Comparison of ENCODE assay signal across 1 cellular context in genomic region chr19:3698386-3698950, GRCh38.
TF ChIP-seq lines count a peak whose summit lies in the region.

No MANE protein-coding gene starts in this region.

TF ChIP-seq in K562, 482 proteins besides CTCF, POLR2A, EP300 and RAD21:
- TF ChIP-seq NELFE (IDR thresholded peaks at IDR 0.05; ENCODE audit: insufficient read depth, insufficient read length), result no peak
- TF ChIP-seq CHCHD3 (CRISPR knock-in tag; IDR thresholded peaks at IDR 0.05), result no peak
- no peak for TF ChIP-seq KLF6 (CRISPR knock-in tag; IDR thresholded peaks at IDR 0.05; ENCODE audit: borderline replicate concordance)
- TF ChIP-seq RFX1 (IDR thresholded peaks at IDR 0.05), result no peak
- TF ChIP-seq XRCC3 (IDR thresholded peaks at IDR 0.05), result no peak
- no peak for TF ChIP-seq HDGF (IDR thresholded peaks at IDR 0.05)
- no peak for TF ChIP-seq FOSL1 (tag; conservative IDR thresholded peaks at IDR 0.05)
- TF ChIP-seq, protein P1, sequence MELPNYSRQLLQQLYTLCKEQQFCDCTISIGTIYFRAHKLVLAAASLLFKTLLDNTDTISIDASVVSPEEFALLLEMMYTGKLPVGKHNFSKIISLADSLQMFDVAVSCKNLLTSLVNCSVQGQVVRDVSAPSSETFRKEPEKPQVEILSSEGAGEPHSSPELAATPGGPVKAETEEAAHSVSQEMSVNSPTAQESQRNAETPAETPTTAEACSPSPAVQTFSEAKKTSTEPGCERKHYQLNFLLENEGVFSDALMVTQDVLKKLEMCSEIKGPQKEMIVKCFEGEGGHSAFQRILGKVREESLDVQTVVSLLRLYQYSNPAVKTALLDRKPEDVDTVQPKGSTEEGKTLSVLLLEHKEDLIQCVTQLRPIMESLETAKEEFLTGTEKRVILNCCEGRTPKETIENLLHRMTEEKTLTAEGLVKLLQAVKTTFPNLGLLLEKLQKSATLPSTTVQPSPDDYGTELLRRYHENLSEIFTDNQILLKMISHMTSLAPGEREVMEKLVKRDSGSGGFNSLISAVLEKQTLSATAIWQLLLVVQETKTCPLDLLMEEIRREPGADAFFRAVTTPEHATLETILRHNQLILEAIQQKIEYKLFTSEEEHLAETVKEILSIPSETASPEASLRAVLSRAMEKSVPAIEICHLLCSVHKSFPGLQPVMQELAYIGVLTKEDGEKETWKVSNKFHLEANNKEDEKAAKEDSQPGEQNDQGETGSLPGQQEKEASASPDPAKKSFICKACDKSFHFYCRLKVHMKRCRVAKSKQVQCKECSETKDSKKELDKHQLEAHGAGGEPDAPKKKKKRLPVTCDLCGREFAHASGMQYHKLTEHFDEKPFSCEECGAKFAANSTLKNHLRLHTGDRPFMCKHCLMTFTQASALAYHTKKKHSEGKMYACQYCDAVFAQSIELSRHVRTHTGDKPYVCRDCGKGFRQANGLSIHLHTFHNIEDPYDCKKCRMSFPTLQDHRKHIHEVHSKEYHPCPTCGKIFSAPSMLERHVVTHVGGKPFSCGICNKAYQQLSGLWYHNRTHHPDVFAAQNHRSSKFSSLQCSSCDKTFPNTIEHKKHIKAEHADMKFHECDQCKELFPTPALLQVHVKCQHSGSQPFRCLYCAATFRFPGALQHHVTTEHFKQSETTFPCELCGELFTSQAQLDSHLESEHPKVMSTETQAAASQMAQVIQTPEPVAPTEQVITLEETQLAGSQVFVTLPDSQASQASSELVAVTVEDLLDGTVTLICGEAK (IDR thresholded peaks at IDR 0.05), result no peak
- TF ChIP-seq, protein P1 (CRISPR knock-in tag; IDR thresholded peaks at IDR 0.05), result no peak
- no peak for TF ChIP-seq CREB3L1 (IDR thresholded peaks at IDR 0.05; ENCODE audit: borderline replicate concordance, low read depth)
- TF ChIP-seq POLR2H (tag; IDR thresholded peaks at IDR 0.05; ENCODE audit: low read depth), result no peak
- TF ChIP-seq KLF1 (tag; IDR thresholded peaks at IDR 0.05), result no peak
- TF ChIP-seq, protein P2, sequence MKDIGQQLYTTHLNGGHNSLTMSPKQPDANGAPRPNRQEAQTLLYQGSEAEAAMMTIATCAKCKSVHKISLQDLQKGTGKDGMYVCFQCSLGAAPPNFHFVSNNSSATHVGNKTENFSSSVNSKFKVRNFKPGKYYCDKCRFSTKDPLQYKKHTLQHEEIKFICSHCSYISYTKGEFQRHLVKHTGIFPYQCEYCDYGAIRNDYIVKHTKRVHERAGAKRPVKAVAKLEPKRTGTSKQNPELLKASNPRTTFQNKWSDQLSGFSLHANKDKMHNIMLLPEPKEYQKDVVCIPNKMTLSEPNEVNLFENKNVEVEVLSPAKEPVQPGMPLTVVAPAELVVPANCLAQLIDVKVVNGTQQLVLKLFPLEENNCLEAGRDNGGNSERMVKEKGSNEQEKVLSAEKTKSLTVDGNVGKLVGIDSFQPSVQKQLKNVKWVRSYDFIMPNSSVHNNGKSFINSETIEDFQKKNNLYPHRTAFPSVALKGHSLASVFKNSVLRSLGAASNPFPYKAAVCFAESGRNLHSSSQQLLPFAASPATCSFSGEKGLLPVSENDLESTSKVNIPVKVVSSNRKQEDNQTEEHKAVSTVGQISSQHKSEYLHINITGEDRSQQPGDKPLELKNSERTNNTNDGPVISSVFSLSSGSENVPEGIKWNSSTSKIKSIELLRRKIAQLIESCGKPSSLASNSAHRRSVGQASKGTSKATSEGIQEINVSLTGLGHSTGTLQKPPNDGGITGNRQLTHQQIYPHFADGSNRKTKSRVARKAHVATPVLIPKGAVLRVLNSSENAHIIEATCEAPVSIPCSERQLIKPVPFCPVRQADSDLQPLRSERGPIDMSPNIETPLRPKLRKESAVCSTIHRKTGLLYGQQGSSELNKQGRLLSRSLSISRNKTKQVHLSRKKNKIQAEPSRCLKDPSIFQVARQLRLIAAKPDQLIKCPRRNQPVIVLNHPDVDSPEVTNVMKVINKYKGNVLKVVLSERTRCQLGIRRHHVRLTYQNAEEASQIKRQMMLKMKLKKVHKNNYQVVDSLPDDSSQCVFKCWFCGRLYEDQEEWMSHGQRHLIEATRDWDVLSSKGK (CRISPR knock-in tag; IDR thresholded peaks at IDR 0.05), result no peak
- no peak for TF ChIP-seq TCF3 (CRISPR knock-in tag; IDR thresholded peaks at IDR 0.05)
- TF ChIP-seq EZH2 (IDR thresholded peaks at IDR 0.05; ENCODE audit: borderline replicate concordance, low read depth, low read length), result no peak
- no peak for TF ChIP-seq ZBTB17 (CRISPR knock-in tag; IDR thresholded peaks at IDR 0.05)
- no peak for TF ChIP-seq ZKSCAN1 (IDR thresholded peaks at IDR 0.05; ENCODE audit: low read depth, low read length)
- TF ChIP-seq SUPT5H (IDR thresholded peaks at IDR 0.05), result no peak
- no peak for TF ChIP-seq ZC3H4 (CRISPR knock-in tag; IDR thresholded peaks at IDR 0.05; ENCODE audit: borderline replicate concordance)
